1 cellular context compared by ENCODE assay signal in the genomic region with DNA sequence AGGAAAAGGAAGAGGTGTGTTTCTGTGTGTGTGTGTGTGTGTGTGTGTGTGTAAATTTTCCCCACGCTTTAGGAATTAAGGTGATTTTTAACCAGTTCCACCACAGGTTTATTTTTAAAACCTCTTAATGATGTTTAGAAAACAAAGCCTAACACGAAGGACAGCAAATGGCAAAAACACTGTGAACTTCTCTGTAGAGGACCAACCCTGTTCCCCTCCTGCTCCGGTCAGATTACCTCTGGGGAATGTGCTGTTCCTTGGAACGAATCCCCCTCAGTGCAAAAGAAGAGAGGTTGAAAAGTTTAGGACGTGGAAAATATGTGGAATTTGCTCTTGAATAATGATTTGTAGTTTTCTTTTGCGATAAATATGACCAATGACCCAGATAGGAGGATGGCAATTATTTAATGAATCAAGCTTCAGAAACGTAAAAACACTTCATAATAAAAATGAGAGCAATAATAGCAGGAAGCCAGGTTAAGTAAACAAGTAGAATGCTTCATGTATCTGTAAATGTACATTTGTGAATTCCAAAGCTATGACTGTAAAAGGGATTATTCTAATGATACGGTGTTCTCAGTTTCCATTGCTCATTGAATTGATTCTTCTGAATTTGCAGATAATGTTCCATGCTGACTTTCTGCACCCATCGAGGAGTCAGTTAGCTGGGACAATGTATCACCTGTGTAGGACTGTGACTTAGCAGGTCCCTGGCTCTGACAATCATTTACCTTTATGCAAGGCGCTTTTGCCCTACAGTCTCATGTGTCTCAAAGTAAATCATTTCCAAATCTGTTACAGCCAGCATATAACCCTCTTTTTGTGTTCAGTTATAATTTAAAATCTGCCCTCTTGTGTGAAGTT.
TF ChIP-seq lines count a peak whose summit lies in the region.

No MANE protein-coding gene starts in this region.

TF ChIP-seq in liver, 16 proteins besides CTCF, POLR2A, EP300 and RAD21 (continued from another document):
- TF ChIP-seq, protein P1, sequence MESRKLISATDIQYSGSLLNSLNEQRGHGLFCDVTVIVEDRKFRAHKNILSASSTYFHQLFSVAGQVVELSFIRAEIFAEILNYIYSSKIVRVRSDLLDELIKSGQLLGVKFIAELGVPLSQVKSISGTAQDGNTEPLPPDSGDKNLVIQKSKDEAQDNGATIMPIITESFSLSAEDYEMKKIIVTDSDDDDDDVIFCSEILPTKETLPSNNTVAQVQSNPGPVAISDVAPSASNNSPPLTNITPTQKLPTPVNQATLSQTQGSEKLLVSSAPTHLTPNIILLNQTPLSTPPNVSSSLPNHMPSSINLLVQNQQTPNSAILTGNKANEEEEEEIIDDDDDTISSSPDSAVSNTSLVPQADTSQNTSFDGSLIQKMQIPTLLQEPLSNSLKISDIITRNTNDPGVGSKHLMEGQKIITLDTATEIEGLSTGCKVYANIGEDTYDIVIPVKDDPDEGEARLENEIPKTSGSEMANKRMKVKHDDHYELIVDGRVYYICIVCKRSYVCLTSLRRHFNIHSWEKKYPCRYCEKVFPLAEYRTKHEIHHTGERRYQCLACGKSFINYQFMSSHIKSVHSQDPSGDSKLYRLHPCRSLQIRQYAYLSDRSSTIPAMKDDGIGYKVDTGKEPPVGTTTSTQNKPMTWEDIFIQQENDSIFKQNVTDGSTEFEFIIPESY (IDR thresholded peaks at IDR 0.05), result no peak
- no peak for TF ChIP-seq JUND (IDR thresholded peaks at IDR 0.05)
- no peak for TF ChIP-seq TAF1 (conservative IDR thresholded peaks at IDR 0.05)
- TF ChIP-seq HNF4G (IDR thresholded peaks at IDR 0.05), result no peak
- no peak for TF ChIP-seq GABPA (IDR thresholded peaks at IDR 0.05 in 1 of 2, conservative IDR thresholded peaks at IDR 0.05 in 1 of 2)
- peak; percentile 85 for TF ChIP-seq SP1 (IDR thresholded peaks at IDR 0.05)
- peak; percentile 34 for TF ChIP-seq FOXA2 (IDR thresholded peaks at IDR 0.05)
